Comparison of ENCODE assay signal across 19 cellular contexts in genomic region chr12:6734506-6735082, GRCh38. TPM values are rescaled to one million over a fixed set of nuclear protein-coding genes. Genes with fewer than 3 reads are reported as not detected.
"Had no signal": no experiment of that assay in that cellular context is flagged by ENCODE, and none has a peak within 500 bp of the region (broad histone marks: within the 10 kb centered on the region; RNA-seq: fewer than 3 reads in every experiment).

No MANE protein-coding gene starts in this region.

- H3K9me3 ChIP-seq: adrenal gland, gastrocnemius medialis, transverse colon had no signal

- H3K27ac Mint-ChIP-seq: dendritic cell treated with granulocyte-macrophage colony-stimulating factor and Interleukin-4, amounts not matched to agents 40 ng/mL and 50 ng/mL, for 4 days; neural progenitor cell had no signal

- H3K36me3 ChIP-seq: neural progenitor cell had no signal

- DNase-seq: activated effector memory CD4-positive, alpha-beta T cell treated with anti-CD3 and anti-CD28 coated beads, Interleukin-2, amount 50 U/mL, for 16 hours; activated T-cell treated with anti-CD3 and anti-CD28 coated beads, Interleukin-2, amount 50 U/mL, for 48 hours; gastrocnemius medialis; midbrain; retina; stimulated activated CD4-positive, alpha-beta T cell treated with anti-CD3 and anti-CD28 coated beads, Interleukin-15, amount 100 ng/mL, for 24 hours; stimulated activated CD4-positive, alpha-beta T cell treated with anti-CD3 and anti-CD28 coated beads, Interleukin-4, amount 100 ng/mL, for 1 hour; stimulated activated naive CD4-positive, alpha-beta T cell; SW 1271; transverse colon had no signal

- H3K27ac ChIP-seq: neural progenitor cell, parathyroid adenoma had no signal

- H3K27me3 ChIP-seq: adrenal gland, gastrocnemius medialis, neural progenitor cell, transverse colon had no signal

- H3K9me3 Mint-ChIP-seq: activated naive CD4-positive, alpha-beta T cell treated with anti-CD3 and anti-CD28 coated beads, Interleukin-2, amount 50 U/mL, for 24 hours; central memory CD8-positive, alpha-beta T cell; dendritic cell treated with granulocyte-macrophage colony-stimulating factor and Interleukin-4, amounts not matched to agents 40 ng/mL and 50 ng/mL, for 4 days; neural progenitor cell had no signal

- H3K4me1 ChIP-seq: neural progenitor cell, transverse colon had no signal

- H3K4me3 Mint-ChIP-seq: activated naive CD4-positive, alpha-beta T cell treated with anti-CD3 and anti-CD28 coated beads, Interleukin-2, amount 50 U/mL, for 24 hours; central memory CD8-positive, alpha-beta T cell; dendritic cell treated with granulocyte-macrophage colony-stimulating factor and Interleukin-4, amounts not matched to agents 40 ng/mL and 50 ng/mL, for 4 days; neural progenitor cell had no signal

- H3K27me3 Mint-ChIP-seq: activated naive CD4-positive, alpha-beta T cell treated with anti-CD3 and anti-CD28 coated beads, Interleukin-2, amount 50 U/mL, for 24 hours; central memory CD8-positive, alpha-beta T cell; dendritic cell treated with granulocyte-macrophage colony-stimulating factor and Interleukin-4, amounts not matched to agents 40 ng/mL and 50 ng/mL, for 4 days had no signal

- H3K4me3 ChIP-seq: adrenal gland, gastrocnemius medialis, neural progenitor cell, transverse colon had no signal

RNA-seq across cellular contexts. Expression of gene PIANP, which starts 34.0 kb away (rescaled TPM):
- total RNA-seq: gastrocnemius medialis; lung microvascular endothelial cell; SK-MEL-5; T-helper 2 cell treated with Interferon-gamma antibody and Interleukin-4, amounts not matched to agents 100 ng/mL and 5 ng/mL, for 36 hours had no signal

RNA-seq across cellular contexts. Expression of gene LAG3, which starts 37.7 kb away (rescaled TPM):
- total RNA-seq: gastrocnemius medialis, SK-MEL-5 had no signal
